In the genomic region with DNA sequence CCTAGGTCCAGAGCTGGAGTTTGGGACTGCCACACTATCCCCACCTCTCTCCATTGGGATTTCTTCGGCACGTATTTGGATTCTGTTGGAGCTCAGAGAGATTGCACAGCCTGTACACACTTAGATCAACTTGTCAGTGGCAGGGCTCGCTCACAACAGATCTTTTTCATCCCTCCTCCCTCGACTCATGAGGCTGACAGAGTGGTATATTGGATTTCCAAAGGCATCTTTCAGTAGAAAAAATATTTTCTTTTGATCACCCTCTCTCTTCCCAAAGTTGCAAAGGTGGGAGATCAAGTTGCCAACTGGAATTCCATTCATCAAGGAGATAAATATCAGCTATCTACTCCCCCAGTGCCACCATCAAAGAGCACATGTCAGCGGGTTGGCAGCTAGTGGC, we compare ENCODE assay signal across 24 cellular contexts.
"Had no signal": no experiment of that assay in that cellular context is flagged by ENCODE, and none has a peak within 500 bp of the region (broad histone marks: within the 10 kb centered on the region; RNA-seq: fewer than 3 reads in every experiment).

No MANE protein-coding gene starts in this region.

- H3K27ac ChIP-seq: neutrophil, pancreas, prostate gland, right atrium auricular region, right lobe of liver, sigmoid colon, stomach, thoracic aorta, thyroid gland, tibial nerve, upper lobe of right lung, uterus had no signal

- H3K36me3 ChIP-seq: neutrophil, pancreas, prostate gland, right atrium auricular region, right lobe of liver, sigmoid colon, stomach, thoracic aorta, thyroid gland, tibial nerve, upper lobe of right lung, uterus had no signal

- H3K27me3 ChIP-seq: pancreas, right atrium auricular region, right lobe of liver, sigmoid colon, thyroid gland, tibial nerve, upper lobe of right lung, uterus had no signal

- H3K4me3 ChIP-seq: pancreas, prostate gland, right atrium auricular region, right lobe of liver, sigmoid colon, stomach, thoracic aorta, thyroid gland, tibial nerve, upper lobe of right lung, uterus had no signal

- H3K4me1 ChIP-seq: pancreas, prostate gland, right lobe of liver, sigmoid colon, stomach, thyroid gland, uterus had no signal

- DNase-seq: naive thymus-derived CD4-positive, alpha-beta T cell; natural killer cell; nephron progenitor cell; nucleus accumbens; pancreas; retina; right lobe of liver; sigmoid colon; small intestine; stimulated activated CD4-positive, alpha-beta T cell treated with anti-CD3 and anti-CD28 coated beads, Interleukin-15, amount 100 ng/mL, for 24 hours; stimulated activated CD4-positive, alpha-beta T cell treated with anti-CD3 and anti-CD28 coated beads, Interleukin-2, amount 100 ng/mL, for 24 hours; stimulated activated CD4-positive, alpha-beta T cell treated with anti-CD3 and anti-CD28 coated beads, Interleukin-2, amount 100 ng/mL, for 48 hours; stimulated activated CD4-positive, alpha-beta T cell treated with anti-CD3 and anti-CD28 coated beads, Interleukin-4, amount 100 ng/mL, for 24 hours; stimulated activated naive B cell treated with anti-CD40 and anti-IgM and Interleukin-4, amounts not matched to agents 10 μg/mL and 1 μg/mL and 100 μg/mL, for 72 hours; stimulated activated naive CD4-positive, alpha-beta T cell treated with Interleukin-2 at 50 U/mL for 16 hours; stomach; thyroid gland; upper lobe of right lung; uterus had no signal

- H3K9me3 ChIP-seq: neutrophil, pancreas, prostate gland, right atrium auricular region, right lobe of liver, sigmoid colon, stomach, thoracic aorta, thyroid gland, tibial nerve, upper lobe of right lung, uterus had no signal
